In genomic region chr18:6249788-6250187, GRCh38 we compare ENCODE assay signal across 14 cellular contexts.
"Had no signal": no experiment of that assay in that cellular context is flagged by ENCODE, and none has a peak within 500 bp of the region (broad histone marks: within the 10 kb centered on the region; RNA-seq: fewer than 3 reads in every experiment).

No MANE protein-coding gene starts in this region.

- H3K27me3 Mint-ChIP-seq: memory B cell had no signal

- H3K4me3 ChIP-seq: ovary had no signal

- H3K36me3 Mint-ChIP-seq: naive thymus-derived CD4-positive, alpha-beta T cell had no signal

- H3K36me3 ChIP-seq: ovary had no signal

- H3K4me3 Mint-ChIP-seq: memory B cell; naive thymus-derived CD4-positive, alpha-beta T cell had no signal

- H3K27me3 ChIP-seq: ovary had no signal

- ATAC-seq: naive thymus-derived CD4-positive, alpha-beta T cell had no signal

- DNase-seq: activated CD4-positive, alpha-beta T cell treated with anti-CD3 and anti-CD28 coated beads, Interleukin-2, amount 50 U/mL, for 1 hour; activated CD4-positive, CD25-positive, alpha-beta regulatory T cell treated with anti-CD3 and anti-CD28 coated beads, Interleukin-2, amount 50 U/mL, for 72 hours; activated CD8-positive, alpha-beta memory T cell treated with anti-CD3 and anti-CD28 coated beads, Interleukin-2, amount 50 U/mL, for 48 hours; activated effector memory CD4-positive, alpha-beta T cell treated with anti-CD3 and anti-CD28 coated beads, Interleukin-2, amount 50 U/mL, for 16 hours; activated naive CD4-positive, alpha-beta T cell treated with anti-CD3 and anti-CD28 coated beads, Interleukin-2, amount 50 U/mL, for 16 hours; activated T-cell treated with anti-CD3 and anti-CD28 coated beads, Interleukin-2, amount 50 U/mL, for 48 hours; effector CD4-positive, alpha-beta T cell; naive thymus-derived CD4-positive, alpha-beta T cell; ovary; stimulated activated CD8-positive, alpha-beta memory T cell treated with anti-CD3 and anti-CD28 coated beads, Interleukin-4, amount 100 ng/mL, for 48 hours; stimulated activated naive CD4-positive, alpha-beta T cell treated with Interleukin-2 at 50 U/mL for 16 hours; trophoblast cell had no signal

- H3K9me3 ChIP-seq: ovary had no signal

- H3K27ac Mint-ChIP-seq: memory B cell; naive thymus-derived CD4-positive, alpha-beta T cell had no signal

- H3K27ac ChIP-seq: ovary, VCaP had no signal

- H3K4me1 Mint-ChIP-seq: naive thymus-derived CD4-positive, alpha-beta T cell had no signal
